ENCODE assay signal across 10 cellular contexts in genomic region chr4:115274545-115274944, GRCh38.
A peak's percentile ranks its signal among the peaks of the same experiment; 100 is the strongest.
DNase-seq lines count a peak whose midpoint lies in the region; ATAC-seq, FAIRE-seq and TF ChIP-seq lines count a peak whose summit lies in the region.
"Had no signal": no experiment of that assay in that cellular context is flagged by ENCODE, and none has a peak within 500 bp of the region (broad histone marks: within the 10 kb centered on the region; RNA-seq: fewer than 3 reads in every experiment).

No MANE protein-coding gene starts in this region.

- no peak overlapping the region for H3K4me3 ChIP-seq in OCI-LY1 (ENCODE audit: low read depth, low read length, poor library complexity, severe bottlenecking)

- no peak for FAIRE-seq in GM12892 (lab: Jason Lieb, UNC)

- no peak overlapping the region for H3K4me2 ChIP-seq in OCI-LY1 (ENCODE audit: low read length)

- H3K4me1 Mint-ChIP-seq in activated T-cell treated with anti-CD3 and anti-CD28 coated beads, Interleukin-2, amount 50 U/mL, for 24 hours (ENCODE audit: low read depth), result peaks cover 8% of the 10 kb centered on the region

- TF ChIP-seq CTCF in OCI-LY1 (IDR thresholded peaks at IDR 0.05; ENCODE audit: low read length), result no peak

- ATAC-seq in GM21367 (IDR thresholded peaks at IDR 0.05; ENCODE audit: unreplicated experiment) (peak; percentile 68), HG03139 (IDR thresholded peaks at IDR 0.05; ENCODE audit: unreplicated experiment) (peak; percentile 70)

- H4K20me1 ChIP-seq in OCI-LY1 (ENCODE audit: insufficient read depth, low read length), result no peaks in the 10 kb centered on the region

- H3K36me3 Mint-ChIP-seq in activated T-cell treated with anti-CD3 and anti-CD28 coated beads, Interleukin-2, amount 50 U/mL, for 24 hours (ENCODE audit: low read depth), result no peaks in the 10 kb centered on the region

- no peaks in the 10 kb centered on the region for H3K27me3 Mint-ChIP-seq in activated T-cell treated with anti-CD3 and anti-CD28 coated beads, Interleukin-2, amount 50 U/mL, for 24 hours

- no peak overlapping the region for H3K9ac ChIP-seq in OCI-LY1 (ENCODE audit: low read length)

- no peak overlapping the region for H3K27ac ChIP-seq in OCI-LY1 (ENCODE audit: low read depth, low read length, poor library complexity, severe bottlenecking)
- H3K27ac ChIP-seq: neutrophil had no signal

- H3K27ac Mint-ChIP-seq in activated T-cell treated with anti-CD3 and anti-CD28 coated beads, Interleukin-2, amount 50 U/mL, for 24 hours, result no peak overlapping the region

- no peak for TF ChIP-seq POLR2A in GM12892 (IDR thresholded peaks at IDR 0.05; ENCODE audit: low read depth, low read length)

- DNase-seq in GDM1 (lab: John Stamatoyannopoulos, UW) (peak; percentile 3), HK-2 (ENCODE audit: unreplicated experiment) (no peak), EL (no peak), GM12892 (ENCODE audit: insufficient read length) (no peak)
- no peak for DNase-seq in activated T-cell treated with anti-CD3 and anti-CD28 coated beads, Interleukin-2, amount 50 U/mL, for 24 hours

- H3K9me3 Mint-ChIP-seq in activated T-cell treated with anti-CD3 and anti-CD28 coated beads, Interleukin-2, amount 50 U/mL, for 24 hours, result peaks cover 4% of the 10 kb centered on the region

- no peaks in the 10 kb centered on the region for H3K9me3 ChIP-seq in OCI-LY1 (ENCODE audit: low read length)
- H3K9me3 ChIP-seq: neutrophil had no signal

- H3K4me3 Mint-ChIP-seq in activated T-cell treated with anti-CD3 and anti-CD28 coated beads, Interleukin-2, amount 50 U/mL, for 24 hours, result no peak overlapping the region
- H3K4me3 Mint-ChIP-seq: activated T-helper 1 cell treated with anti-CD3 and anti-CD28 coated beads, Interleukin-12 subunit alpha, Interleukin-12 subunit beta, Interleukin-2, Interleukin-4 antibody, amounts not matched to agents 30 ng/mL and 10 ng/mL and 1 ng/mL, durations not matched to agents 14 hours and 24 hours and 36 hours had no signal

- H3F3A ChIP-seq in OCI-LY1 (ENCODE audit: insufficient read depth, low read length), result no peaks in the 10 kb centered on the region

- H3K4me1 ChIP-seq in OCI-LY1 (ENCODE audit: insufficient read depth, low read length, severe bottlenecking), result peaks cover 5% of the 10 kb centered on the region

- no peaks in the 10 kb centered on the region for H3K36me3 ChIP-seq in OCI-LY1 (ENCODE audit: insufficient read depth, low read length)
- H3K36me3 ChIP-seq: neutrophil had no signal

- H3K27me3 ChIP-seq in OCI-LY1 (ENCODE audit: insufficient read depth, low read length), result no peaks in the 10 kb centered on the region
- H3K27me3 ChIP-seq: neutrophil had no signal

- 0 out of 2 replicates have a peak overlapping the region, but pooled peaks have one; percentile 24 for H2AFZ ChIP-seq in OCI-LY1 (ENCODE audit: low read length)

- no peaks in the 10 kb centered on the region for H3K79me2 ChIP-seq in OCI-LY1 (ENCODE audit: insufficient read depth, low read length)

- H3K9me2 ChIP-seq in OCI-LY1 (ENCODE audit: low read depth, low read length), result no peaks in the 10 kb centered on the region
